In genomic region chr1:223195281-223195680, GRCh38 we compare ENCODE assay signal across 1 cellular context.
TF ChIP-seq lines count a peak whose summit lies in the region.

No MANE protein-coding gene starts in this region.

TF ChIP-seq in GM12878, 131 proteins besides CTCF, POLR2A, EP300 and RAD21 (continued from another document):
- TF ChIP-seq BCL3 (IDR thresholded peaks at IDR 0.05; ENCODE audit: borderline replicate concordance, insufficient read depth, low read depth, low read length, poor library complexity, severe bottlenecking), result no peak
- no peak for TF ChIP-seq POLR2AphosphoS2 (IDR thresholded peaks at IDR 0.05; ENCODE audit: low read depth, low read length)
- no peak for TF ChIP-seq HDGF (IDR thresholded peaks at IDR 0.05)
